In genomic region chr20:57586370-57586793, GRCh38 we compare ENCODE assay signal across 1 cellular context.
TF ChIP-seq lines count a peak whose summit lies in the region.

No MANE protein-coding gene starts in this region.

TF ChIP-seq in HepG2, 621 proteins besides CTCF, POLR2A, EP300 and RAD21 (continued from another document and continues in another):
- peak; percentile 79 for TF ChIP-seq PATZ1 (CRISPR knock-in tag; IDR thresholded peaks at IDR 0.05)
- TF ChIP-seq POLR2AphosphoS2 (IDR thresholded peaks at IDR 0.05; ENCODE audit: low read depth, low read length): no peak
- no peak for TF ChIP-seq TCF7 (IDR thresholded peaks at IDR 0.05; ENCODE audit: low read depth)
- no peak for TF ChIP-seq ZNF776 (CRISPR knock-in tag; IDR thresholded peaks at IDR 0.05)
- 0 out of 2 replicates have a peak, but pooled peaks have one; percentile 56 for TF ChIP-seq IRX3 (CRISPR knock-in tag; IDR thresholded peaks at IDR 0.05; ENCODE audit: borderline replicate concordance, low read depth)
- TF ChIP-seq RFXAP (CRISPR knock-in tag; IDR thresholded peaks at IDR 0.05; ENCODE audit: borderline replicate concordance): peak; percentile 66; the same call in 1 of the 2 replicates
- TF ChIP-seq SALL2 (CRISPR knock-in tag; IDR thresholded peaks at IDR 0.05): no peak
- TF ChIP-seq REL (CRISPR knock-in tag; conservative IDR thresholded peaks at IDR 0.05): no peak
- no peak for TF ChIP-seq TCF7L2 (IDR thresholded peaks at IDR 0.05; ENCODE audit: low read depth, low read length)
- TF ChIP-seq ATF5 (CRISPR knock-in tag; IDR thresholded peaks at IDR 0.05; ENCODE audit: low read depth): no peak
- peak; percentile 43; the same call in 1 of the 2 replicates for TF ChIP-seq MEIS2 (CRISPR knock-in tag; IDR thresholded peaks at IDR 0.05)
- TF ChIP-seq YY1 (IDR thresholded peaks at IDR 0.05; ENCODE audit: insufficient read depth, insufficient replicate concordance, low read depth, low read length): peak; percentile 9
- TF ChIP-seq ZNF17 (CRISPR knock-in tag; IDR thresholded peaks at IDR 0.05): no peak
- TF ChIP-seq NFKB2 (CRISPR knock-in tag; IDR thresholded peaks at IDR 0.05; ENCODE audit: borderline replicate concordance): no peak; the same call in 1 of the 2 replicates
- TF ChIP-seq SIX4 (CRISPR knock-in tag; IDR thresholded peaks at IDR 0.05): no peak
- TF ChIP-seq ZNF101 (CRISPR knock-in tag; IDR thresholded peaks at IDR 0.05; ENCODE audit: borderline replicate concordance, low read depth): no peak
- TF ChIP-seq RERE (CRISPR knock-in tag; IDR thresholded peaks at IDR 0.05; ENCODE audit: low read depth): no peak; the same call in 1 of the 2 replicates
- no peak for TF ChIP-seq ZNF7 (CRISPR knock-in tag; IDR thresholded peaks at IDR 0.05)
- TF ChIP-seq ZNF30 (CRISPR knock-in tag; IDR thresholded peaks at IDR 0.05): no peak
- TF ChIP-seq ZNF569 (CRISPR knock-in tag; IDR thresholded peaks at IDR 0.05; ENCODE audit: borderline replicate concordance): no peak
- no peak; the same call in 1 of the 2 replicates for TF ChIP-seq GMEB1 (CRISPR knock-in tag; IDR thresholded peaks at IDR 0.05; ENCODE audit: borderline replicate concordance)
- no peak for TF ChIP-seq ZFP41 (CRISPR knock-in tag; IDR thresholded peaks at IDR 0.05; ENCODE audit: borderline replicate concordance)
- peak; percentile 88 for TF ChIP-seq HNF4G (IDR thresholded peaks at IDR 0.05; ENCODE audit: borderline replicate concordance, low read depth, low read length)
- TF ChIP-seq HNF4G (CRISPR knock-in tag; IDR thresholded peaks at IDR 0.05; ENCODE audit: borderline replicate concordance, low read depth): peak; percentile 68; the same call in 1 of the 2 replicates
- TF ChIP-seq ZFP82 (CRISPR knock-in tag; IDR thresholded peaks at IDR 0.05; ENCODE audit: borderline replicate concordance): 0 out of 2 replicates have a peak, but pooled peaks have one; percentile 25
- peak; percentile 61; the same call in 1 of the 2 replicates for TF ChIP-seq HBP1 (CRISPR knock-in tag; IDR thresholded peaks at IDR 0.05; ENCODE audit: low read depth)
- peak; percentile 100 for TF ChIP-seq ZNF281 (CRISPR knock-in tag; IDR thresholded peaks at IDR 0.05; ENCODE audit: borderline replicate concordance)
- TF ChIP-seq ZNF609 (CRISPR knock-in tag; IDR thresholded peaks at IDR 0.05; ENCODE audit: borderline replicate concordance): peak; percentile 74; the same call in 1 of the 2 replicates
- TF ChIP-seq ZNF160 (CRISPR knock-in tag; IDR thresholded peaks at IDR 0.05): no peak
- no peak for TF ChIP-seq ARID2 (CRISPR knock-in tag; IDR thresholded peaks at IDR 0.05; ENCODE audit: borderline replicate concordance)
- 0 out of 2 replicates have a peak, but pooled peaks have one; percentile 67 for TF ChIP-seq MEIS1 (CRISPR knock-in tag; IDR thresholded peaks at IDR 0.05; ENCODE audit: borderline replicate concordance)
- TF ChIP-seq NKX3-1 (CRISPR knock-in tag; IDR thresholded peaks at IDR 0.05): no peak
- no peak for TF ChIP-seq PCBP1 (IDR thresholded peaks at IDR 0.05; ENCODE audit: borderline replicate concordance, low read depth, low read length)
- no peak; the same call in 1 of the 2 replicates for TF ChIP-seq E2F1 (CRISPR knock-in tag; IDR thresholded peaks at IDR 0.05)
- no peak for TF ChIP-seq GPN1 (CRISPR knock-in tag; IDR thresholded peaks at IDR 0.05; ENCODE audit: borderline replicate concordance)
- no peak for TF ChIP-seq ATF7 (IDR thresholded peaks at IDR 0.05)
- TF ChIP-seq ATF7 (CRISPR knock-in tag; IDR thresholded peaks at IDR 0.05): peak; percentile 27; the same call in 1 of the 2 replicates
- TF ChIP-seq RNF2 (conservative IDR thresholded peaks at IDR 0.05; ENCODE audit: low read depth): no peak
